Comparison of ENCODE assay signal across 26 cellular contexts in genomic region chr2:17476060-17476459, GRCh38. TPM values are rescaled to one million over a fixed set of nuclear protein-coding genes. Genes with fewer than 3 reads are reported as not detected.
A peak's percentile ranks its signal among the peaks of the same experiment; 100 is the strongest.
DNase-seq lines count a peak whose midpoint lies in the region; ATAC-seq, FAIRE-seq and TF ChIP-seq lines count a peak whose summit lies in the region.
"Had no signal": no experiment of that assay in that cellular context is flagged by ENCODE, and none has a peak within 500 bp of the region (broad histone marks: within the 10 kb centered on the region; RNA-seq: fewer than 3 reads in every experiment).

No MANE protein-coding gene starts in this region.

- no peak for TF ChIP-seq POLR2A in HCT116 (IDR thresholded peaks at IDR 0.05; ENCODE audit: borderline replicate concordance, extremely low read depth, insufficient read depth, insufficient read length)
- TF ChIP-seq POLR2A in GM12878 (IDR thresholded peaks at IDR 0.05; ENCODE audit: low read depth, low read length) = no peak

- H3K4me1 ChIP-seq in HCT116 (ENCODE audit: control insufficient read depth in 1 of 2, insufficient read depth in 2 of 2, low read length in 2 of 2) (peaks cover 0 to 9% of the 10 kb centered on the region in 2 experiments; a peak in 1 of 4 replicates), GM12878 (ENCODE audit: control insufficient read depth, insufficient read depth, low read length) (no peaks in the 10 kb centered on the region), keratinocyte (ENCODE audit: control insufficient read depth, extremely low read depth, insufficient read depth, low read length) (peaks cover 36% of the 10 kb centered on the region)
- no peaks in the 10 kb centered on the region for H3K4me1 ChIP-seq in CD4-positive, alpha-beta memory T cell (ENCODE audit: insufficient read depth, low read length)
- H3K4me1 ChIP-seq: SJCRH30 had no signal

- no peaks in the 10 kb centered on the region for H3K27me3 Mint-ChIP-seq in CD4-positive, alpha-beta memory T cell
- H3K27me3 Mint-ChIP-seq: CD4-positive, CD25-positive, alpha-beta regulatory T cell had no signal

- no peak for DNase-seq in HCT116 (ENCODE audit: low read depth, low spot score)
- no peak for DNase-seq in GM12878 (ENCODE audit: low read depth, low spot score)
- no peak for DNase-seq in epithelial cell of prostate (ENCODE audit: low read depth, low spot score)
- no peak for DNase-seq in keratinocyte (ENCODE audit: low read depth, low spot score)
- DNase-seq in 8988T = no peak
- no peak for DNase-seq in CD4-positive, alpha-beta memory T cell
- DNase-seq: ACHN; CD4-positive, CD25-positive, alpha-beta regulatory T cell; COR-L47; DMS53; GOT3; NCI-H1092; NCI-H1417 treated with DMSO at 0.1 percent for 48 hours; NCI-H1694 treated with DMSO at 0.1 percent for 48 hours; NCI-H2081; NCI-H345; NCI-H524; NCI-H774; SJCRH30; T-helper 1 cell had no signal

- H3K9me3 ChIP-seq in HCT116 (ENCODE audit: control insufficient read depth in 1 of 2, insufficient read depth in 1 of 2, low read depth in 1 of 2, low read length in 2 of 2) = peaks cover 0 to 5% of the 10 kb centered on the region in 2 experiments; a peak in 1 of 4 replicates
- no peaks in the 10 kb centered on the region for H3K9me3 ChIP-seq in GM12878 (replicated peaks; ENCODE audit: control insufficient read depth, insufficient read depth, low read length)
- H3K9me3 ChIP-seq in keratinocyte (ENCODE audit: control insufficient read depth, low read depth, low read length) = no peaks in the 10 kb centered on the region
- H3K9me3 ChIP-seq in CD4-positive, alpha-beta memory T cell (ENCODE audit: control insufficient read depth in 1 of 2, low read length in 2 of 2) = no peaks in the 10 kb centered on the region
- H3K9me3 ChIP-seq: SJCRH30 had no signal

- WGBS in GM12878 (ENCODE audit: insufficient coverage, insufficient replicate concordance, low lambda C conversion rate, missing lambda C conversion rate) = 16% methylated on average over 2 of the region's 2 CpGs

- H3K4me2 ChIP-seq in HCT116 (ENCODE audit: low read length) = no peak overlapping the region
- H3K4me2 ChIP-seq in GM12878 (ENCODE audit: control insufficient read depth, insufficient read depth) = no peak overlapping the region
- peak overlapping the region; percentile 41 for H3K4me2 ChIP-seq in keratinocyte (ENCODE audit: control insufficient read depth, extremely low read depth, insufficient read depth, low read depth, low read length)

- no peaks in the 10 kb centered on the region for H3K36me3 Mint-ChIP-seq in CD4-positive, alpha-beta memory T cell
- H3K36me3 Mint-ChIP-seq: CD4-positive, CD25-positive, alpha-beta regulatory T cell had no signal

- H3K36me3 ChIP-seq in HCT116 (ENCODE audit: control insufficient read depth in 1 of 2, insufficient read depth in 2 of 2, low read length in 2 of 2) = no peaks in the 10 kb centered on the region
- H3K36me3 ChIP-seq in GM12878 (ENCODE audit: control insufficient read depth in 2 of 2, insufficient read depth in 2 of 2, low read length in 1 of 2) = no peaks in the 10 kb centered on the region
- H3K36me3 ChIP-seq in keratinocyte (ENCODE audit: control insufficient read depth in 2 of 2, extremely low read depth in 1 of 2, insufficient read depth in 2 of 2, low read length in 2 of 2) = no peaks in the 10 kb centered on the region
- H3K36me3 ChIP-seq in CD4-positive, alpha-beta memory T cell (ENCODE audit: insufficient read depth, low read length) = no peaks in the 10 kb centered on the region
- H3K36me3 ChIP-seq: SJCRH30 had no signal

- ATAC-seq in HCT116 = no peak
- no peak for ATAC-seq in GM12878
- no peak for ATAC-seq in HG02885 (IDR thresholded peaks at IDR 0.05; ENCODE audit: poor library complexity, unreplicated experiment)

- peak overlapping the region in 1 of 7 donors; percentile 24 for H3K27ac Mint-ChIP-seq in CD4-positive, alpha-beta memory T cell
- H3K27ac Mint-ChIP-seq: CD4-positive, CD25-positive, alpha-beta regulatory T cell had no signal

- RAD21 ChIA-PET in HCT116 (lab: Charles Lee; ENCODE audit: low non-redundant PET in 1 of 2, low total read pairs in 2 of 2, uncharacterized antibody in 2 of 2, unreplicated experiment in 2 of 2) (no interaction called here), GM12878 (lab: Charles Lee; ENCODE audit: unreplicated experiment) (no interaction called here)

- CTCF ChIA-PET in HCT116 (lab: Charles Lee) (no interaction called here), GM12878 (lab: Yijun Ruan, JAX) (no interaction called here)
- CTCF ChIA-PET in CD4-positive, alpha-beta memory T cell (lab: Charles Lee; ENCODE audit: partially characterized antibody) = no interaction called here

- peaks cover 0 to 5% (median 2%) of the 10 kb centered on the region in 8 donors for H3K9me3 Mint-ChIP-seq in CD4-positive, alpha-beta memory T cell

- no peak overlapping the region for H3K9ac ChIP-seq in HCT116 (ENCODE audit: low read length)
- no peak overlapping the region for H3K9ac ChIP-seq in GM12878 (ENCODE audit: control insufficient read depth, insufficient read depth, low read length)
- H3K9ac ChIP-seq in keratinocyte (ENCODE audit: control insufficient read depth, extremely low read depth, insufficient read depth, low read length) = no peak overlapping the region

- FAIRE-seq in GM12878 (lab: Jason Lieb, UNC) (peak; percentile 31), keratinocyte (lab: Jason Lieb, UNC) (peak; percentile 67)
- FAIRE-seq: RCC 7860 had no signal

- H4K20me1 ChIP-seq in HCT116 (ENCODE audit: insufficient read depth) (no peaks in the 10 kb centered on the region), GM12878 (ENCODE audit: control insufficient read depth, insufficient read depth) (no peaks in the 10 kb centered on the region), keratinocyte (ENCODE audit: control insufficient read depth, extremely low read depth, insufficient read depth, low read length) (no peaks in the 10 kb centered on the region)

- dilution Hi-C loops in keratinocyte (cut with MboI; ENCODE audit: extremely low pct_ligation_motif_present, low sequenced_read_pairs) = no loop called here

- BruUV-seq in HCT116 (replicated peaks; lab: Mats Ljungman, UMichigan) (no TSS peak), GM12878 (replicated peaks; lab: Mats Ljungman, UMichigan) (no TSS peak)

- no peaks in the 10 kb centered on the region for H3K9me1 ChIP-seq in keratinocyte (ENCODE audit: control insufficient read depth, extremely low read depth, insufficient read depth, low read length)

- POLR2A ChIA-PET in HCT116 (lab: Charles Lee) (no interaction called here), GM12878 (lab: Charles Lee) (no interaction called here)
- POLR2A ChIA-PET in CD4-positive, alpha-beta memory T cell (lab: Charles Lee; ENCODE audit: partially characterized antibody) = no interaction called here

- H2AFZ ChIP-seq in HCT116 (ENCODE audit: low read depth, low read length, poor library complexity, severe bottlenecking) (peak overlapping the region; percentile 22), GM12878 (ENCODE audit: control insufficient read depth, low read depth, low read length) (no peak overlapping the region), keratinocyte (ENCODE audit: control insufficient read depth, low read length) (no peak overlapping the region)

- no peaks in the 10 kb centered on the region for H3K27me3 ChIP-seq in HCT116 (ENCODE audit: insufficient read depth, low read length)
- H3K27me3 ChIP-seq in GM12878 (replicated peaks in 1 of 2; ENCODE audit: control insufficient read depth in 2 of 2, insufficient read depth in 2 of 2, low read length in 1 of 2) = no peaks in the 10 kb centered on the region; a peak in 1 of 4 replicates
- H3K27me3 ChIP-seq in keratinocyte (ENCODE audit: control insufficient read depth, extremely low read depth, insufficient read depth, low read length) = no peaks in the 10 kb centered on the region
- no peaks in the 10 kb centered on the region for H3K27me3 ChIP-seq in CD4-positive, alpha-beta memory T cell (ENCODE audit: insufficient read depth, low read length)
- H3K27me3 ChIP-seq: SJCRH30 had no signal

- TF ChIP-seq RAD21 in HCT116 (IDR thresholded peaks at IDR 0.05; ENCODE audit: low read depth) (no peak), GM12878 (IDR thresholded peaks at IDR 0.05; ENCODE audit: insufficient read depth, low read depth, low read length) (no peak)

- in situ Hi-C loops in GM12878 (cut with MboI) = loop anchor here (5.0 kb wide), 1 partner anchor 191 kb away; no protein-coding TSS in a partner anchor

- no peak overlapping the region for H3K27ac ChIP-seq in HCT116 (ENCODE audit: low read depth, low read length)
- H3K27ac ChIP-seq in GM12878 (ENCODE audit: control insufficient read depth, insufficient read depth) = no peak overlapping the region
- H3K27ac ChIP-seq in epithelial cell of prostate = peak overlapping the region; percentile 68
- peak overlapping the region; percentile 53 for H3K27ac ChIP-seq in keratinocyte (ENCODE audit: control insufficient read depth, insufficient read depth, low read length)
- no peak overlapping the region for H3K27ac ChIP-seq in CD4-positive, alpha-beta memory T cell (ENCODE audit: low read depth, low read length)
- H3K27ac ChIP-seq: SJCRH30 had no signal

- no peak for TF ChIP-seq CTCF in HCT116 (IDR thresholded peaks at IDR 0.05 in 2 of 3, conservative IDR thresholded peaks at IDR 0.05 in 1 of 3; ENCODE audit: borderline replicate concordance in 1 of 3, insufficient read depth in 1 of 3, low read depth in 2 of 3, low read length in 2 of 3)
- TF ChIP-seq CTCF in GM12878 (IDR thresholded peaks at IDR 0.05 in 2 of 3, conservative IDR thresholded peaks at IDR 0.05 in 1 of 3; ENCODE audit: control insufficient read depth in 2 of 3, extremely low read depth in 1 of 3, insufficient read depth in 1 of 3, low read depth in 3 of 3, low read length in 3 of 3) = no peak
- TF ChIP-seq CTCF in keratinocyte (optimal IDR thresholded peaks at IDR 0.05 in 1 of 3, IDR thresholded peaks at IDR 0.05 in 1 of 3, conservative IDR thresholded peaks at IDR 0.05 in 1 of 3; ENCODE audit: extremely low read depth in 1 of 3, insufficient read depth in 2 of 3, low read length in 3 of 3) = no peak

- TF ChIP-seq EP300 in GM12878 (IDR thresholded peaks at IDR 0.05; ENCODE audit: borderline replicate concordance in 1 of 2, control insufficient read depth in 1 of 2, low read depth in 2 of 2, low read length in 2 of 2) = no peak

- intact Hi-C loops in HCT116 (cut with micrococcal nuclease) (loop anchor here (10.0 kb wide), 1 partner anchor 699 kb away; no protein-coding TSS in a partner anchor), GM12878 (cut with micrococcal nuclease; ENCODE audit: unreplicated experiment) (loop anchor here (5.0 kb wide), 1 partner anchor 96 kb away; no protein-coding TSS in a partner anchor)
- intact Hi-C loops in CD4-positive, alpha-beta memory T cell (cut with micrococcal nuclease) = no loop called here

- H3K79me2 ChIP-seq in HCT116 (ENCODE audit: insufficient read depth, low read length) (no peaks in the 10 kb centered on the region), GM12878 (ENCODE audit: control insufficient read depth, insufficient read depth, low read length) (no peaks in the 10 kb centered on the region), keratinocyte (ENCODE audit: control insufficient read depth, insufficient read depth, low read length) (no peaks in the 10 kb centered on the region)

- no peak overlapping the region for H3K4me3 Mint-ChIP-seq in CD4-positive, alpha-beta memory T cell
- H3K4me3 Mint-ChIP-seq: CD4-positive, CD25-positive, alpha-beta regulatory T cell had no signal

- H3K4me1 Mint-ChIP-seq in CD4-positive, alpha-beta memory T cell = no peaks in the 10 kb centered on the region
- H3K4me1 Mint-ChIP-seq: CD4-positive, CD25-positive, alpha-beta regulatory T cell had no signal

- H3K4me3 ChIP-seq in HCT116 (replicated peaks in 1 of 2; ENCODE audit: low read depth in 1 of 2, low read length in 2 of 2) (no peak overlapping the region), GM12878 (no peak overlapping the region), keratinocyte (ENCODE audit: control insufficient read depth in 2 of 3, extremely low read depth in 1 of 3, insufficient read depth in 2 of 3, low read depth in 1 of 3, low read length in 3 of 3) (no peak overlapping the region)
- no peak overlapping the region for H3K4me3 ChIP-seq in CD4-positive, alpha-beta memory T cell (ENCODE audit: low read length in 2 of 2)
- H3K4me3 ChIP-seq: SJCRH30 had no signal

- SMC1A ChIA-PET in GM12878 (lab: Charles Lee; ENCODE audit: uncharacterized antibody, unreplicated experiment) = no interaction called here

- H3K9me2 ChIP-seq in HCT116 (ENCODE audit: insufficient read depth) = no peaks in the 10 kb centered on the region

RNA-seq across cellular contexts. Expression of gene RAD51AP2, which starts 42.2 kb away (rescaled TPM):
- total RNA-seq in HCT116 (2021; ENCODE audit: unreplicated experiment) (0.10 TPM), GM12878 (2014; rRNA removed) (under 0.01 and 0.05 TPM in 2 replicates), GM12878 (2014; rRNA removed; fragmentation: Illumina TruSeq; extraction: Trizol) (not detected in 2 replicates), GM12878 (2021) (not detected in 2 replicates)
- 0.02 and 0.03 TPM in 2 replicates for polyA plus RNA-seq in HCT116 (2012)
- 0.20 TPM in 1 of 2 replicates, not detected in the other for total RNA-seq in GM12878 (2013; cell fraction: nucleolus; rRNA removed)
- polyA plus RNA-seq in GM12878 (2011; ENCODE audit: low read depth) = not detected
- polyA plus RNA-seq in GM12878 (2011; rRNA removed) (0.03 TPM in 1 of 2 replicates, not detected in the other), GM12878 (2014; fragmentation: Illumina TruSeq; extraction: Trizol) (not detected in 2 replicates), GM12878 (2014; fragmentation: Nextera tagmentation; extraction: Ambion mirVana) (under 1 TPM in 1 of 2 experiments, not detected in 1; 0.02 TPM), GM12878 (2014; rRNA removed) (not detected in 2 replicates), GM12878 (2016; fragmentation: Nextera tagmentation; extraction: Ambion mirVana) (not detected), keratinocyte (0.01 to 0.12 TPM (median 0.12 TPM) in 3 replicates)
- not detected in 2 replicates for polyA plus RNA-seq in GM12878 (2011; cell fraction: cytosol; rRNA removed)
- not detected in 2 replicates for polyA plus RNA-seq in GM12878 (2011; cell fraction: nucleus; rRNA removed)
- not detected in 2 replicates for polyA plus RNA-seq in GM12878 (2012)
- polyA minus RNA-seq in GM12878 (2011; rRNA and poly(A)+ RNA removed) = 0.10 TPM in 1 of 2 replicates, not detected in the other
- not detected in 2 replicates for polyA minus RNA-seq in GM12878 (2011; cell fraction: cytosol; rRNA and poly(A)+ RNA removed)
- 0.19 and 0.24 TPM in 2 replicates for polyA minus RNA-seq in GM12878 (2011; cell fraction: nucleus; rRNA and poly(A)+ RNA removed)
- 0.27 TPM for polyA plus RNA-seq in keratinocyte (2011; ENCODE audit: low read depth)
- polyA plus RNA-seq in keratinocyte (2011; cell fraction: cytosol; rRNA removed) = not detected in 2 replicates
- polyA plus RNA-seq in keratinocyte (2011; cell fraction: nucleus; rRNA removed) = 0.23 and 0.34 TPM in 2 replicates
- 0.14 TPM in 1 of 2 replicates, not detected in the other for polyA plus RNA-seq in keratinocyte (2012; ENCODE audit: low replicate concordance)
- 0.03 TPM in 1 of 3 replicates, not detected in the others for polyA minus RNA-seq in keratinocyte
- polyA minus RNA-seq in keratinocyte (2011; cell fraction: cytosol; rRNA and poly(A)+ RNA removed) = not detected
- 0.31 TPM in 1 of 2 replicates, not detected in the other for polyA minus RNA-seq in keratinocyte (2011; cell fraction: nucleus; rRNA and poly(A)+ RNA removed)
- total RNA-seq in CD4-positive, alpha-beta memory T cell = not detected
- polyA plus RNA-seq in CD4-positive, alpha-beta memory T cell = not detected
- total RNA-seq: CD4-positive, CD25-positive, alpha-beta regulatory T cell; Daoy; G401; HT-29 had no signal
- polyA plus RNA-seq: BJ; CD4-positive, CD25-positive, alpha-beta regulatory T cell had no signal

Comparison
In these comparisons a context has a peak if more than half of its experiments do, and no peak if none do; other contexts are left out.
1. H3K27ac ChIP-seq: peak in epithelial cell of prostate (single experiment) and keratinocyte (single experiment); none in HCT116 (single experiment), GM12878 (single experiment) and CD4-positive, alpha-beta memory T cell (single experiment).